Comparison of ENCODE assay signal across 1 cellular context in the genomic region with DNA sequence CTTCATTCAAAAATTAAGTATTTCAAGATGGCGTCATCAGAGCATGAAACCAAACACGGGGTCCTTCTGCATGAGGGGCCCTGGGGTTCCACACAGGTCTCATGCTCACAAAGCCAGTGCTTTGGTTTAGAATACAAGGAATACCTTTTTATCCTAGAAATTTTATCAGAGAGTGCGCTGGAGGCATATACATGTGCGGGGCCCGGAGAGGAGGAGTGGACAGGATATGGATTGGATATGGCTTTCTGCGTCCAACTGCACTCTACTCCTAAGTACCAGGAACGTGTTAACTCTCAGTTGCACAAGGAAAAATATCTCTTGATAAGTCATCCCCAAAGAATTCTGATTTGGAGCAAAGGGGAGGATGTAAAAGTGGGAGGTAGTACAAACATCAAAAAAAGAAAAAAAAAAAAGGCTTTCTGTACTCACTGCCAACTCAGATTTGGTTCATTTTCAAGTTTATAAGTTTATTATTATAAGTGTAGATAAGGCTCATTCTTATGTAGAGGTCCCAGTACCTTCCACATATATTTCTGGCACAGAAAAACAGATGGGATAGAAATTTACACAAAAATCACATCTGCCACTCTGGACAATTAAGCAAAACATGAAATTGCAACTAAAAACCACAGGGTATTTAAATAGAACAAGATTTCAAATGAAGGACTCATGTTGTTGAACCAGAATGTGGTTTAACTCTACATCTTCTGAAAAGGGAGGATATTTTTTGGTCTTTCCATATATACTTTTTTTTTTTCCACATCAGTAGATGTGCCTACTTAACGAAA.
TF ChIP-seq lines count a peak whose summit lies in the region.

No MANE protein-coding gene starts in this region.

TF ChIP-seq in SK-N-SH treated with all-trans-retinoic acid at 6 μM for 48 hours, 23 proteins besides CTCF, POLR2A, EP300 and RAD21 (continued from another document):
- no peak for TF ChIP-seq ZFP3 (CRISPR knock-in tag; IDR thresholded peaks at IDR 0.05)
